ENCODE assay signal across 1 cellular context in the genomic region with DNA sequence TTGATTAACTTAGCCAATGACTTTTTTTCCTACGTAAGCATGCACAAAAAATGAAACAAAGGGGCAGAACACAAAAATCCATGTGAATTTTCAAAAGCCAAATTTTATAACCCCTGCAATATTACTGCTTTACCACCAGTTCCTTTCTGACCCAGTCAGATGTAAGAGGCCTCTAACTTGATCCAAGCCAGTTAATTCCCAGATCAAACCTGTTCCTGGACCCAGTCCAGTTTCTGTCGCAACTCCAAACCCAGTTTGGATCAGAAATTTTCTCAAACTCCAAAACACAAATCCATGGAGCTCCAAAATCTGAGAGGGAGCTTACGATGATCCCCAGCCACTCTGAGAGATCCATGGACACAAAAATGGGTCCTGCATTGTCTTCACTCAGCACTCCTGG.
TF ChIP-seq lines count a peak whose summit lies in the region.

No MANE protein-coding gene starts in this region.

TF ChIP-seq in HepG2, 621 proteins besides CTCF, POLR2A, EP300 and RAD21 (continued from another document):
- no peak for TF ChIP-seq PHF5A (CRISPR knock-in tag; IDR thresholded peaks at IDR 0.05; ENCODE audit: low read depth, unreplicated experiment)
- no peak for TF ChIP-seq ZNF850 (CRISPR knock-in tag; conservative IDR thresholded peaks at IDR 0.05)
- TF ChIP-seq, protein P1, sequence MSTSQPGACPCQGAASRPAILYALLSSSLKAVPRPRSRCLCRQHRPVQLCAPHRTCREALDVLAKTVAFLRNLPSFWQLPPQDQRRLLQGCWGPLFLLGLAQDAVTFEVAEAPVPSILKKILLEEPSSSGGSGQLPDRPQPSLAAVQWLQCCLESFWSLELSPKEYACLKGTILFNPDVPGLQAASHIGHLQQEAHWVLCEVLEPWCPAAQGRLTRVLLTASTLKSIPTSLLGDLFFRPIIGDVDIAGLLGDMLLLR (CRISPR knock-in tag; IDR thresholded peaks at IDR 0.05) = no peak
- no peak for TF ChIP-seq ZNF879 (CRISPR knock-in tag; IDR thresholded peaks at IDR 0.05)
- no peak for TF ChIP-seq GTF3A (CRISPR knock-in tag; conservative IDR thresholded peaks at IDR 0.05)
- no peak for TF ChIP-seq HNRNPK (IDR thresholded peaks at IDR 0.05; ENCODE audit: low read depth, low read length, poor library complexity, severe bottlenecking)
- TF ChIP-seq, protein P2, sequence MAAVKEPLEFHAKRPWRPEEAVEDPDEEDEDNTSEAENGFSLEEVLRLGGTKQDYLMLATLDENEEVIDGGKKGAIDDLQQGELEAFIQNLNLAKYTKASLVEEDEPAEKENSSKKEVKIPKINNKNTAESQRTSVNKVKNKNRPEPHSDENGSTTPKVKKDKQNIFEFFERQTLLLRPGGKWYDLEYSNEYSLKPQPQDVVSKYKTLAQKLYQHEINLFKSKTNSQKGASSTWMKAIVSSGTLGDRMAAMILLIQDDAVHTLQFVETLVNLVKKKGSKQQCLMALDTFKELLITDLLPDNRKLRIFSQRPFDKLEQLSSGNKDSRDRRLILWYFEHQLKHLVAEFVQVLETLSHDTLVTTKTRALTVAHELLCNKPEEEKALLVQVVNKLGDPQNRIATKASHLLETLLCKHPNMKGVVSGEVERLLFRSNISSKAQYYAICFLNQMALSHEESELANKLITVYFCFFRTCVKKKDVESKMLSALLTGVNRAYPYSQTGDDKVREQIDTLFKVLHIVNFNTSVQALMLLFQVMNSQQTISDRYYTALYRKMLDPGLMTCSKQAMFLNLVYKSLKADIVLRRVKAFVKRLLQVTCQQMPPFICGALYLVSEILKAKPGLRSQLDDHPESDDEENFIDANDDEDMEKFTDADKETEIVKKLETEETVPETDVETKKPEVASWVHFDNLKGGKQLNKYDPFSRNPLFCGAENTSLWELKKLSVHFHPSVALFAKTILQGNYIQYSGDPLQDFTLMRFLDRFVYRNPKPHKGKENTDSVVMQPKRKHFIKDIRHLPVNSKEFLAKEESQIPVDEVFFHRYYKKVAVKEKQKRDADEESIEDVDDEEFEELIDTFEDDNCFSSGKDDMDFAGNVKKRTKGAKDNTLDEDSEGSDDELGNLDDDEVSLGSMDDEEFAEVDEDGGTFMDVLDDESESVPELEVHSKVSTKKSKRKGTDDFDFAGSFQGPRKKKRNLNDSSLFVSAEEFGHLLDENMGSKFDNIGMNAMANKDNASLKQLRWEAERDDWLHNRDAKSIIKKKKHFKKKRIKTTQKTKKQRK (IDR thresholded peaks at IDR 0.05; ENCODE audit: low read length) = no peak
- TF ChIP-seq, protein P3, sequence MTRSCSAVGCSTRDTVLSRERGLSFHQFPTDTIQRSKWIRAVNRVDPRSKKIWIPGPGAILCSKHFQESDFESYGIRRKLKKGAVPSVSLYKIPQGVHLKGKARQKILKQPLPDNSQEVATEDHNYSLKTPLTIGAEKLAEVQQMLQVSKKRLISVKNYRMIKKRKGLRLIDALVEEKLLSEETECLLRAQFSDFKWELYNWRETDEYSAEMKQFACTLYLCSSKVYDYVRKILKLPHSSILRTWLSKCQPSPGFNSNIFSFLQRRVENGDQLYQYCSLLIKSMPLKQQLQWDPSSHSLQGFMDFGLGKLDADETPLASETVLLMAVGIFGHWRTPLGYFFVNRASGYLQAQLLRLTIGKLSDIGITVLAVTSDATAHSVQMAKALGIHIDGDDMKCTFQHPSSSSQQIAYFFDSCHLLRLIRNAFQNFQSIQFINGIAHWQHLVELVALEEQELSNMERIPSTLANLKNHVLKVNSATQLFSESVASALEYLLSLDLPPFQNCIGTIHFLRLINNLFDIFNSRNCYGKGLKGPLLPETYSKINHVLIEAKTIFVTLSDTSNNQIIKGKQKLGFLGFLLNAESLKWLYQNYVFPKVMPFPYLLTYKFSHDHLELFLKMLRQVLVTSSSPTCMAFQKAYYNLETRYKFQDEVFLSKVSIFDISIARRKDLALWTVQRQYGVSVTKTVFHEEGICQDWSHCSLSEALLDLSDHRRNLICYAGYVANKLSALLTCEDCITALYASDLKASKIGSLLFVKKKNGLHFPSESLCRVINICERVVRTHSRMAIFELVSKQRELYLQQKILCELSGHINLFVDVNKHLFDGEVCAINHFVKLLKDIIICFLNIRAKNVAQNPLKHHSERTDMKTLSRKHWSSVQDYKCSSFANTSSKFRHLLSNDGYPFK (CRISPR knock-in tag; IDR thresholded peaks at IDR 0.05; ENCODE audit: borderline replicate concordance) = no peak
